2 cellular contexts compared by ENCODE assay signal in genomic region chr4:22091351-22091731, GRCh38.
TF ChIP-seq lines count a peak whose summit lies in the region.

No MANE protein-coding gene starts in this region.

TF ChIP-seq in H1, 55 proteins besides CTCF, POLR2A, EP300 and RAD21:
- TF ChIP-seq TEAD4 (IDR thresholded peaks at IDR 0.05; ENCODE audit: low read depth, low read length) (peak; percentile 96), USF2 (IDR thresholded peaks at IDR 0.05; ENCODE audit: low read length) (no peak), SAP30 (IDR thresholded peaks at IDR 0.05; ENCODE audit: insufficient read depth, insufficient replicate concordance, low read length) (no peak), HDAC6 (IDR thresholded peaks at IDR 0.05; ENCODE audit: low read depth, low read length) (no peak)

TF ChIP-seq in neural cell, 6 proteins besides CTCF, POLR2A, EP300 and RAD21:
- TF ChIP-seq MXI1 (conservative IDR thresholded peaks at IDR 0.05; ENCODE audit: poor library complexity, severe bottlenecking) (no peak), SMC3 (conservative IDR thresholded peaks at IDR 0.05; ENCODE audit: poor library complexity) (no peak), EZH2 (IDR thresholded peaks at IDR 0.05; ENCODE audit: borderline replicate concordance, insufficient read depth, low read length, poor library complexity, severe bottlenecking) (no peak), POLR2AphosphoS5 (IDR thresholded peaks at IDR 0.05) (no peak), TAF1 (IDR thresholded peaks at IDR 0.05; ENCODE audit: low read depth) (no peak)
- TF ChIP-seq, protein P1, sequence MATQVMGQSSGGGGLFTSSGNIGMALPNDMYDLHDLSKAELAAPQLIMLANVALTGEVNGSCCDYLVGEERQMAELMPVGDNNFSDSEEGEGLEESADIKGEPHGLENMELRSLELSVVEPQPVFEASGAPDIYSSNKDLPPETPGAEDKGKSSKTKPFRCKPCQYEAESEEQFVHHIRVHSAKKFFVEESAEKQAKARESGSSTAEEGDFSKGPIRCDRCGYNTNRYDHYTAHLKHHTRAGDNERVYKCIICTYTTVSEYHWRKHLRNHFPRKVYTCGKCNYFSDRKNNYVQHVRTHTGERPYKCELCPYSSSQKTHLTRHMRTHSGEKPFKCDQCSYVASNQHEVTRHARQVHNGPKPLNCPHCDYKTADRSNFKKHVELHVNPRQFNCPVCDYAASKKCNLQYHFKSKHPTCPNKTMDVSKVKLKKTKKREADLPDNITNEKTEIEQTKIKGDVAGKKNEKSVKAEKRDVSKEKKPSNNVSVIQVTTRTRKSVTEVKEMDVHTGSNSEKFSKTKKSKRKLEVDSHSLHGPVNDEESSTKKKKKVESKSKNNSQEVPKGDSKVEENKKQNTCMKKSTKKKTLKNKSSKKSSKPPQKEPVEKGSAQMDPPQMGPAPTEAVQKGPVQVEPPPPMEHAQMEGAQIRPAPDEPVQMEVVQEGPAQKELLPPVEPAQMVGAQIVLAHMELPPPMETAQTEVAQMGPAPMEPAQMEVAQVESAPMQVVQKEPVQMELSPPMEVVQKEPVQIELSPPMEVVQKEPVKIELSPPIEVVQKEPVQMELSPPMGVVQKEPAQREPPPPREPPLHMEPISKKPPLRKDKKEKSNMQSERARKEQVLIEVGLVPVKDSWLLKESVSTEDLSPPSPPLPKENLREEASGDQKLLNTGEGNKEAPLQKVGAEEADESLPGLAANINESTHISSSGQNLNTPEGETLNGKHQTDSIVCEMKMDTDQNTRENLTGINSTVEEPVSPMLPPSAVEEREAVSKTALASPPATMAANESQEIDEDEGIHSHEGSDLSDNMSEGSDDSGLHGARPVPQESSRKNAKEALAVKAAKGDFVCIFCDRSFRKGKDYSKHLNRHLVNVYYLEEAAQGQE (IDR thresholded peaks at IDR 0.05; ENCODE audit: borderline replicate concordance): no peak
